Comparison of ENCODE assay signal across 1 cellular context in the genomic region with DNA sequence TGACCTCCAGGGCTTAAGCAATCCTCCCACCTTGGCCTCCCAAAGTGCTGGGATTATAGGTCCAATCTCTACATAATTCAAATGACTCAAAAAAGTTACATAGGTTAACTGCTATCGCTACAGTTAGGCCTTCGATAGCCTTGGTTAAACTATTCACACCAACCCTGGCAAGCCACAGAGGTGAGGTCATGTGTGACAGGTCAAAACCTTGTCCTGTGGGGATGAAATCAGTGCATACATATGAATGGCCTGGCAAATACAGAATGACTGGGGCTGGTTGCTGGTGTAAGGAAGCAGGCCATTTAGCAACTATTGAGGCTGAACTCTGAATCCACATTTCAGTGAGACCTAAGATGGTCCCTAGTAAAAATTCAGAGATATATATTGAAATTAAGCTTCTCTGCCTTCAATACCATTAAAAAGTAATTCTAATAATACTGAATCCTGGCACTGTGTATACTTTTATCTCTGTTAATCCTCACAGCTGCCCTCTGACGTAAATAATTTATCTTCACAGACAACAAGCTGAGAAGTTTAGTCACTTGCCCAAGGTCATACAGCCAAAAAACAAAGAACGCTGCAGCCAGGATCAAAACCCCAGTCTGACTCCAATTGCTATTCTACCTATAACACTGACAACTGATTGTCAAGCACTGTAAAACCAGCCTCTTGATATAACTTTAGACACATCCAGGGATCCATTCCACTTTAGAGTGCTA.
A peak's percentile ranks its signal among the peaks of the same experiment; 100 is the strongest.
TF ChIP-seq lines count a peak whose summit lies in the region.

No MANE protein-coding gene starts in this region.

TF ChIP-seq in K562, 482 proteins besides CTCF, POLR2A, EP300 and RAD21:
- TF ChIP-seq HMG20B (CRISPR knock-in tag; IDR thresholded peaks at IDR 0.05) (no peak), SIN3B (IDR thresholded peaks at IDR 0.05; ENCODE audit: low read depth) (no peak), SMAD4 (CRISPR knock-in tag; conservative IDR thresholded peaks at IDR 0.05) (no peak), ZKSCAN3 (CRISPR knock-in tag; IDR thresholded peaks at IDR 0.05) (no peak), LCOR (CRISPR knock-in tag; IDR thresholded peaks at IDR 0.05) (no peak), RBM22 (IDR thresholded peaks at IDR 0.05; ENCODE audit: low read depth, low read length, poor library complexity, severe bottlenecking) (peak; percentile 23)
- TF ChIP-seq, protein P1, sequence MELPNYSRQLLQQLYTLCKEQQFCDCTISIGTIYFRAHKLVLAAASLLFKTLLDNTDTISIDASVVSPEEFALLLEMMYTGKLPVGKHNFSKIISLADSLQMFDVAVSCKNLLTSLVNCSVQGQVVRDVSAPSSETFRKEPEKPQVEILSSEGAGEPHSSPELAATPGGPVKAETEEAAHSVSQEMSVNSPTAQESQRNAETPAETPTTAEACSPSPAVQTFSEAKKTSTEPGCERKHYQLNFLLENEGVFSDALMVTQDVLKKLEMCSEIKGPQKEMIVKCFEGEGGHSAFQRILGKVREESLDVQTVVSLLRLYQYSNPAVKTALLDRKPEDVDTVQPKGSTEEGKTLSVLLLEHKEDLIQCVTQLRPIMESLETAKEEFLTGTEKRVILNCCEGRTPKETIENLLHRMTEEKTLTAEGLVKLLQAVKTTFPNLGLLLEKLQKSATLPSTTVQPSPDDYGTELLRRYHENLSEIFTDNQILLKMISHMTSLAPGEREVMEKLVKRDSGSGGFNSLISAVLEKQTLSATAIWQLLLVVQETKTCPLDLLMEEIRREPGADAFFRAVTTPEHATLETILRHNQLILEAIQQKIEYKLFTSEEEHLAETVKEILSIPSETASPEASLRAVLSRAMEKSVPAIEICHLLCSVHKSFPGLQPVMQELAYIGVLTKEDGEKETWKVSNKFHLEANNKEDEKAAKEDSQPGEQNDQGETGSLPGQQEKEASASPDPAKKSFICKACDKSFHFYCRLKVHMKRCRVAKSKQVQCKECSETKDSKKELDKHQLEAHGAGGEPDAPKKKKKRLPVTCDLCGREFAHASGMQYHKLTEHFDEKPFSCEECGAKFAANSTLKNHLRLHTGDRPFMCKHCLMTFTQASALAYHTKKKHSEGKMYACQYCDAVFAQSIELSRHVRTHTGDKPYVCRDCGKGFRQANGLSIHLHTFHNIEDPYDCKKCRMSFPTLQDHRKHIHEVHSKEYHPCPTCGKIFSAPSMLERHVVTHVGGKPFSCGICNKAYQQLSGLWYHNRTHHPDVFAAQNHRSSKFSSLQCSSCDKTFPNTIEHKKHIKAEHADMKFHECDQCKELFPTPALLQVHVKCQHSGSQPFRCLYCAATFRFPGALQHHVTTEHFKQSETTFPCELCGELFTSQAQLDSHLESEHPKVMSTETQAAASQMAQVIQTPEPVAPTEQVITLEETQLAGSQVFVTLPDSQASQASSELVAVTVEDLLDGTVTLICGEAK (IDR thresholded peaks at IDR 0.05), result no peak
- TF ChIP-seq, protein P1 (CRISPR knock-in tag; IDR thresholded peaks at IDR 0.05), result no peak
TF ChIP-seq in K562: peak in this region for 1.
